1 cellular context compared by ENCODE assay signal in the genomic region with DNA sequence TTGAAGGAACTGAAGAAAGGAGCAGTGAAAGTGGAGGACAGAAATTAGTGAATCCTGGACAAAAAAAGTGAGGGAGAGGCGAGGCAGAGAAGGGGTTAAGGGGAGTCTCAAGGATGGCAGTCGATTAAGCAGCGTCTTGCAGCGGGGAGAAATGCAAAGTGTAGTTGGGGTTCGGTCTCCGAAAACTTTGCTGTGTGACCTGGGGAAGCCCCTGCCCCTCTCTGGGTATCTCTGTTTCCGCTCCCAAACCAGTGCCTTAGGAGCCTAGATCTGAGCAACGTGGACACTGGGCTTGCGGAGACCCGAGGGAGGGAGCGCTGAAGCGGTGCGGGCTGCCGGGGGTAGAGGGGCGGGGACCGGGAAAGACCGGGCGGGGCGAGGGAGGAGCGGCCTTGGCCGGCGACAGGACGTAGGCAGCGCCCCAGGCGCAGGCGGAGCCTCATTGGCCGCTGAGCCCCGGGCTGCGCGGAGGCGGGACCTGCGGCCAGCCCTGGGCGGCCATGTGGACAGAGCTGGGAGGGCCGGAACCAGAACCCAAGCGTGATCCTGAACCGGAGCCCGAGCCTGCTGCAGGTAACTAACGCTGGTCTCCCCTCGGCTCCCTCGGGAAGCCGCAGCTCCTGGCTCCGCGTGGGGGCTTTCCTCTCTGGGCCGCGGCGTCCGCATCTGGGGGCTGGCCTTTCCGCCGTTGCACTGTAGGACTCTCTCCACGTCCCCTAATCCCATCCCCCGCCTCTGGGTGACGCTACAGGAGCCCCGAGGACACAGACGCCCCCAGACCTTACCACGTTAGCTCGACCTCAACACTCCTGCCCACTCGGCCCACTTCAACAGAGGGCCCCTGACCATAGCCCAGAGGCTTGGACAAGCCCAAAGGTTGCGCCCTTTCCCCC.
TF ChIP-seq lines count a peak whose summit lies in the region.

A gene (plus strand): TSS at position 468 of the 893 bp plus-strand sequence. CDS start 3,047 bp downstream, outside the sequence.

TF ChIP-seq in HepG2, 621 proteins besides CTCF, POLR2A, EP300 and RAD21 (continued from another document and continues in another):
- TF ChIP-seq, protein P1, sequence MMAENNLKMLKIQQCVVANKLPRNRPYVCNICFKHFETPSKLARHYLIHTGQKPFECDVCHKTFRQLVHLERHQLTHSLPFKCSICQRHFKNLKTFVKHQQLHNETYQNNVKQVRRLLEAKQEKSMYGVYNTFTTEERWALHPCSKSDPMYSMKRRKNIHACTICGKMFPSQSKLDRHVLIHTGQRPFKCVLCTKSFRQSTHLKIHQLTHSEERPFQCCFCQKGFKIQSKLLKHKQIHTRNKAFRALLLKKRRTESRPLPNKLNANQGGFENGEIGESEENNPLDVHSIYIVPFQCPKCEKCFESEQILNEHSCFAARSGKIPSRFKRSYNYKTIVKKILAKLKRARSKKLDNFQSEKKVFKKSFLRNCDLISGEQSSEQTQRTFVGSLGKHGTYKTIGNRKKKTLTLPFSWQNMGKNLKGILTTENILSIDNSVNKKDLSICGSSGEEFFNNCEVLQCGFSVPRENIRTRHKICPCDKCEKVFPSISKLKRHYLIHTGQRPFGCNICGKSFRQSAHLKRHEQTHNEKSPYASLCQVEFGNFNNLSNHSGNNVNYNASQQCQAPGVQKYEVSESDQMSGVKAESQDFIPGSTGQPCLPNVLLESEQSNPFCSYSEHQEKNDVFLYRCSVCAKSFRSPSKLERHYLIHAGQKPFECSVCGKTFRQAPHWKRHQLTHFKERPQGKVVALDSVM (CRISPR knock-in tag; IDR thresholded peaks at IDR 0.05): peak; percentile 51
- no peak for TF ChIP-seq ZNF180 (CRISPR knock-in tag; IDR thresholded peaks at IDR 0.05; ENCODE audit: borderline replicate concordance, low read depth)
- TF ChIP-seq, protein P2, sequence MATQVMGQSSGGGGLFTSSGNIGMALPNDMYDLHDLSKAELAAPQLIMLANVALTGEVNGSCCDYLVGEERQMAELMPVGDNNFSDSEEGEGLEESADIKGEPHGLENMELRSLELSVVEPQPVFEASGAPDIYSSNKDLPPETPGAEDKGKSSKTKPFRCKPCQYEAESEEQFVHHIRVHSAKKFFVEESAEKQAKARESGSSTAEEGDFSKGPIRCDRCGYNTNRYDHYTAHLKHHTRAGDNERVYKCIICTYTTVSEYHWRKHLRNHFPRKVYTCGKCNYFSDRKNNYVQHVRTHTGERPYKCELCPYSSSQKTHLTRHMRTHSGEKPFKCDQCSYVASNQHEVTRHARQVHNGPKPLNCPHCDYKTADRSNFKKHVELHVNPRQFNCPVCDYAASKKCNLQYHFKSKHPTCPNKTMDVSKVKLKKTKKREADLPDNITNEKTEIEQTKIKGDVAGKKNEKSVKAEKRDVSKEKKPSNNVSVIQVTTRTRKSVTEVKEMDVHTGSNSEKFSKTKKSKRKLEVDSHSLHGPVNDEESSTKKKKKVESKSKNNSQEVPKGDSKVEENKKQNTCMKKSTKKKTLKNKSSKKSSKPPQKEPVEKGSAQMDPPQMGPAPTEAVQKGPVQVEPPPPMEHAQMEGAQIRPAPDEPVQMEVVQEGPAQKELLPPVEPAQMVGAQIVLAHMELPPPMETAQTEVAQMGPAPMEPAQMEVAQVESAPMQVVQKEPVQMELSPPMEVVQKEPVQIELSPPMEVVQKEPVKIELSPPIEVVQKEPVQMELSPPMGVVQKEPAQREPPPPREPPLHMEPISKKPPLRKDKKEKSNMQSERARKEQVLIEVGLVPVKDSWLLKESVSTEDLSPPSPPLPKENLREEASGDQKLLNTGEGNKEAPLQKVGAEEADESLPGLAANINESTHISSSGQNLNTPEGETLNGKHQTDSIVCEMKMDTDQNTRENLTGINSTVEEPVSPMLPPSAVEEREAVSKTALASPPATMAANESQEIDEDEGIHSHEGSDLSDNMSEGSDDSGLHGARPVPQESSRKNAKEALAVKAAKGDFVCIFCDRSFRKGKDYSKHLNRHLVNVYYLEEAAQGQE (IDR thresholded peaks at IDR 0.05; ENCODE audit: borderline replicate concordance in 1 of 2, low read depth in 1 of 2, low read length in 2 of 2): no peak
- TF ChIP-seq ATM (IDR thresholded peaks at IDR 0.05; ENCODE audit: borderline replicate concordance): no peak
- TF ChIP-seq HDAC2 (CRISPR knock-in tag; IDR thresholded peaks at IDR 0.05): peak; percentile 64
- TF ChIP-seq, protein P3, sequence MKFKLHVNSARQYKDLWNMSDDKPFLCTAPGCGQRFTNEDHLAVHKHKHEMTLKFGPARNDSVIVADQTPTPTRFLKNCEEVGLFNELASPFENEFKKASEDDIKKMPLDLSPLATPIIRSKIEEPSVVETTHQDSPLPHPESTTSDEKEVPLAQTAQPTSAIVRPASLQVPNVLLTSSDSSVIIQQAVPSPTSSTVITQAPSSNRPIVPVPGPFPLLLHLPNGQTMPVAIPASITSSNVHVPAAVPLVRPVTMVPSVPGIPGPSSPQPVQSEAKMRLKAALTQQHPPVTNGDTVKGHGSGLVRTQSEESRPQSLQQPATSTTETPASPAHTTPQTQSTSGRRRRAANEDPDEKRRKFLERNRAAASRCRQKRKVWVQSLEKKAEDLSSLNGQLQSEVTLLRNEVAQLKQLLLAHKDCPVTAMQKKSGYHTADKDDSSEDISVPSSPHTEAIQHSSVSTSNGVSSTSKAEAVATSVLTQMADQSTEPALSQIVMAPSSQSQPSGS (CRISPR knock-in tag; IDR thresholded peaks at IDR 0.05): no peak
- 0 out of 2 replicates have a peak, but pooled peaks have one; percentile 42 for TF ChIP-seq ZNF724P (CRISPR knock-in tag; IDR thresholded peaks at IDR 0.05; ENCODE audit: borderline replicate concordance)
- peak; percentile 81 for TF ChIP-seq ZBTB38 (CRISPR knock-in tag; IDR thresholded peaks at IDR 0.05)
- TF ChIP-seq, protein P4, sequence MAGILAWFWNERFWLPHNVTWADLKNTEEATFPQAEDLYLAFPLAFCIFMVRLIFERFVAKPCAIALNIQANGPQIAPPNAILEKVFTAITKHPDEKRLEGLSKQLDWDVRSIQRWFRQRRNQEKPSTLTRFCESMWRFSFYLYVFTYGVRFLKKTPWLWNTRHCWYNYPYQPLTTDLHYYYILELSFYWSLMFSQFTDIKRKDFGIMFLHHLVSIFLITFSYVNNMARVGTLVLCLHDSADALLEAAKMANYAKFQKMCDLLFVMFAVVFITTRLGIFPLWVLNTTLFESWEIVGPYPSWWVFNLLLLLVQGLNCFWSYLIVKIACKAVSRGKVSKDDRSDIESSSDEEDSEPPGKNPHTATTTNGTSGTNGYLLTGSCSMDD (CRISPR knock-in tag; IDR thresholded peaks at IDR 0.05): no peak
- TF ChIP-seq ZFP62 (CRISPR knock-in tag; IDR thresholded peaks at IDR 0.05): no peak
- TF ChIP-seq RFX1 (IDR thresholded peaks at IDR 0.05): no peak
- TF ChIP-seq ZNF335 (CRISPR knock-in tag; IDR thresholded peaks at IDR 0.05): no peak
- TF ChIP-seq NFIB (CRISPR knock-in tag; IDR thresholded peaks at IDR 0.05; ENCODE audit: borderline replicate concordance): no peak
- no peak for TF ChIP-seq DPF2 (CRISPR knock-in tag; IDR thresholded peaks at IDR 0.05; ENCODE audit: borderline replicate concordance, low read depth)
- TF ChIP-seq RBAK (CRISPR knock-in tag; IDR thresholded peaks at IDR 0.05): no peak
- no peak for TF ChIP-seq FOXP1 (IDR thresholded peaks at IDR 0.05)
- no peak for TF ChIP-seq FOXP1 (CRISPR knock-in tag; IDR thresholded peaks at IDR 0.05)
- TF ChIP-seq, protein P5, sequence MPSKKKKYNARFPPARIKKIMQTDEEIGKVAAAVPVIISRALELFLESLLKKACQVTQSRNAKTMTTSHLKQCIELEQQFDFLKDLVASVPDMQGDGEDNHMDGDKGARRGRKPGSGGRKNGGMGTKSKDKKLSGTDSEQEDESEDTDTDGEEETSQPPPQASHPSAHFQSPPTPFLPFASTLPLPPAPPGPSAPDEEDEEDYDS (CRISPR knock-in tag; IDR thresholded peaks at IDR 0.05): peak; percentile 74
- TF ChIP-seq ZNF20 (CRISPR knock-in tag; IDR thresholded peaks at IDR 0.05): no peak
- TF ChIP-seq CREM (IDR thresholded peaks at IDR 0.05): no peak; the same call in 1 of the 2 replicates
- TF ChIP-seq CREM (CRISPR knock-in tag; IDR thresholded peaks at IDR 0.05): no peak
- TF ChIP-seq, protein P6, sequence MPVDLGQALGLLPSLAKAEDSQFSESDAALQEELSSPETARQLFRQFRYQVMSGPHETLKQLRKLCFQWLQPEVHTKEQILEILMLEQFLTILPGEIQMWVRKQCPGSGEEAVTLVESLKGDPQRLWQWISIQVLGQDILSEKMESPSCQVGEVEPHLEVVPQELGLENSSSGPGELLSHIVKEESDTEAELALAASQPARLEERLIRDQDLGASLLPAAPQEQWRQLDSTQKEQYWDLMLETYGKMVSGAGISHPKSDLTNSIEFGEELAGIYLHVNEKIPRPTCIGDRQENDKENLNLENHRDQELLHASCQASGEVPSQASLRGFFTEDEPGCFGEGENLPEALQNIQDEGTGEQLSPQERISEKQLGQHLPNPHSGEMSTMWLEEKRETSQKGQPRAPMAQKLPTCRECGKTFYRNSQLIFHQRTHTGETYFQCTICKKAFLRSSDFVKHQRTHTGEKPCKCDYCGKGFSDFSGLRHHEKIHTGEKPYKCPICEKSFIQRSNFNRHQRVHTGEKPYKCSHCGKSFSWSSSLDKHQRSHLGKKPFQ (CRISPR knock-in tag; IDR thresholded peaks at IDR 0.05; ENCODE audit: insufficient replicate concordance): peak; percentile 17
- no peak for TF ChIP-seq THYN1 (CRISPR knock-in tag; IDR thresholded peaks at IDR 0.05; ENCODE audit: borderline replicate concordance, low read depth)
- TF ChIP-seq MED1 (CRISPR knock-in tag; IDR thresholded peaks at IDR 0.05): peak; percentile 74
- TF ChIP-seq PITX1 (CRISPR knock-in tag; IDR thresholded peaks at IDR 0.05): peak; percentile 70
- no peak for TF ChIP-seq MBNL3 (CRISPR knock-in tag; conservative IDR thresholded peaks at IDR 0.05)
- TF ChIP-seq ZNF577 (CRISPR knock-in tag; IDR thresholded peaks at IDR 0.05; ENCODE audit: borderline replicate concordance, low read depth): no peak
- TF ChIP-seq ZNF501 (CRISPR knock-in tag; IDR thresholded peaks at IDR 0.05): peak; percentile 80
- TF ChIP-seq ZNF550 (CRISPR knock-in tag; IDR thresholded peaks at IDR 0.05; ENCODE audit: borderline replicate concordance): no peak
- TF ChIP-seq SMYD3 (CRISPR knock-in tag; IDR thresholded peaks at IDR 0.05): 0 out of 2 replicates have a peak, but pooled peaks have one; percentile 50
- no peak for TF ChIP-seq CBX2 (IDR thresholded peaks at IDR 0.05; ENCODE audit: low read depth, low read length)
- no peak for TF ChIP-seq CBX2 (CRISPR knock-in tag; IDR thresholded peaks at IDR 0.05; ENCODE audit: low read depth)
- TF ChIP-seq SP2 (CRISPR knock-in tag; IDR thresholded peaks at IDR 0.05): peak; percentile 75
- TF ChIP-seq ZNF83 (CRISPR knock-in tag; IDR thresholded peaks at IDR 0.05; ENCODE audit: borderline replicate concordance): no peak
- TF ChIP-seq, protein P7, sequence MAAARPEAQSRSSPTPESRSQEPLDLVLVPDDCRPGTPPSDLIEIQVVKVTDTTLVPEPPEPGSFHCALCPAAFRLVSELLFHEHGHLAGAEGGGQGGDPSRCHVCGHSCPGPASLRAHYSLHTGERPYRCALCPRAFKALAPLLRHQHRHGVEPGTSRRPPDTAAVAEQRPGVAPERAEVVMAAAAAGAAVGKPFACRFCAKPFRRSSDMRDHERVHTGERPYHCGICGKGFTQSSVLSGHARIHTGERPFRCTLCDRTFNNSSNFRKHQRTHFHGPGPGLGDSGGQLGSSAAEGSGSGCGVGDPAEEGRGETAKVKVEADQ (CRISPR knock-in tag; IDR thresholded peaks at IDR 0.05; ENCODE audit: borderline replicate concordance): no peak; the same call in 1 of the 2 replicates
- TF ChIP-seq, protein P8, sequence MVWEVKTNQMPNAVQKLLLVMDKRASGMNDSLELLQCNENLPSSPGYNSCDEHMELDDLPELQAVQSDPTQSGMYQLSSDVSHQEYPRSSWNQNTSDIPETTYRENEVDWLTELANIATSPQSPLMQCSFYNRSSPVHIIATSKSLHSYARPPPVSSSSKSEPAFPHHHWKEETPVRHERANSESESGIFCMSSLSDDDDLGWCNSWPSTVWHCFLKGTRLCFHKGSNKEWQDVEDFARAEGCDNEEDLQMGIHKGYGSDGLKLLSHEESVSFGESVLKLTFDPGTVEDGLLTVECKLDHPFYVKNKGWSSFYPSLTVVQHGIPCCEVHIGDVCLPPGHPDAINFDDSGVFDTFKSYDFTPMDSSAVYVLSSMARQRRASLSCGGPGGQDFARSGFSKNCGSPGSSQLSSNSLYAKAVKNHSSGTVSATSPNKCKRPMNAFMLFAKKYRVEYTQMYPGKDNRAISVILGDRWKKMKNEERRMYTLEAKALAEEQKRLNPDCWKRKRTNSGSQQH (CRISPR knock-in tag; IDR thresholded peaks at IDR 0.05; ENCODE audit: low read depth): no peak
- TF ChIP-seq ZNF260 (CRISPR knock-in tag; IDR thresholded peaks at IDR 0.05; ENCODE audit: borderline replicate concordance, low read depth): no peak
- TF ChIP-seq EEA1 (CRISPR knock-in tag; IDR thresholded peaks at IDR 0.05; ENCODE audit: borderline replicate concordance): no peak; the same call in 1 of the 2 replicates
- no peak for TF ChIP-seq SP1 (IDR thresholded peaks at IDR 0.05)
- peak; percentile 46 for TF ChIP-seq SP1 (CRISPR knock-in tag; IDR thresholded peaks at IDR 0.05)
- TF ChIP-seq, protein P9, sequence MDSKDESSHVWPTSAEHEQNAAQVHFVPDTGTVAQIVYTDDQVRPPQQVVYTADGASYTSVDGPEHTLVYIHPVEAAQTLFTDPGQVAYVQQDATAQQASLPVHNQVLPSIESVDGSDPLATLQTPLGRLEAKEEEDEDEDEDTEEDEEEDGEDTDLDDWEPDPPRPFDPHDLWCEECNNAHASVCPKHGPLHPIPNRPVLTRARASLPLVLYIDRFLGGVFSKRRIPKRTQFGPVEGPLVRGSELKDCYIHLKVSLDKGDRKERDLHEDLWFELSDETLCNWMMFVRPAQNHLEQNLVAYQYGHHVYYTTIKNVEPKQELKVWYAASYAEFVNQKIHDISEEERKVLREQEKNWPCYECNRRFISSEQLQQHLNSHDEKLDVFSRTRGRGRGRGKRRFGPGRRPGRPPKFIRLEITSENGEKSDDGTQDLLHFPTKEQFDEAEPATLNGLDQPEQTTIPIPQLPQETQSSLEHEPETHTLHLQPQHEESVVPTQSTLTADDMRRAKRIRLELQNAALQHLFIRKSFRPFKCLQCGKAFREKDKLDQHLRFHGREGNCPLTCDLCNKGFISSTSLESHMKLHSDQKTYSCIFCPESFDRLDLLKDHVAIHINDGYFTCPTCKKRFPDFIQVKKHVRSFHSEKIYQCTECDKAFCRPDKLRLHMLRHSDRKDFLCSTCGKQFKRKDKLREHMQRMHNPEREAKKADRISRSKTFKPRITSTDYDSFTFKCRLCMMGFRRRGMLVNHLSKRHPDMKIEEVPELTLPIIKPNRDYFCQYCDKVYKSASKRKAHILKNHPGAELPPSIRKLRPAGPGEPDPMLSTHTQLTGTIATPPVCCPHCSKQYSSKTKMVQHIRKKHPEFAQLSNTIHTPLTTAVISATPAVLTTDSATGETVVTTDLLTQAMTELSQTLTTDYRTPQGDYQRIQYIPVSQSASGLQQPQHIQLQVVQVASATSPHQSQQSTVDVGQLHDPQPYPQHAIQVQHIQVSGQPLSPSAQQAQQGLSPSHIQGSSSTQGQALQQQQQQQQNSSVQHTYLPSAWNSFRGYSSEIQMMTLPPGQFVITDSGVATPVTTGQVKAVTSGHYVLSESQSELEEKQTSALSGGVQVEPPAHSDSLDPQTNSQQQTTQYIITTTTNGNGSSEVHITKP (CRISPR knock-in tag; IDR thresholded peaks at IDR 0.05; ENCODE audit: low read depth): no peak; the same call in 1 of the 2 replicates
- no peak; the same call in 1 of the 2 replicates for TF ChIP-seq MTF2 (CRISPR knock-in tag; IDR thresholded peaks at IDR 0.05; ENCODE audit: borderline replicate concordance)
- peak; percentile 91 for TF ChIP-seq NFKB2 (CRISPR knock-in tag; IDR thresholded peaks at IDR 0.05; ENCODE audit: borderline replicate concordance)
- TF ChIP-seq SP5 (CRISPR knock-in tag; IDR thresholded peaks at IDR 0.05; ENCODE audit: borderline replicate concordance, low read depth): peak; percentile 67
- peak; percentile 75 for TF ChIP-seq BRCA1 (CRISPR knock-in tag; IDR thresholded peaks at IDR 0.05)
- no peak for TF ChIP-seq ZNF792 (CRISPR knock-in tag; IDR thresholded peaks at IDR 0.05)
- no peak for TF ChIP-seq CENPX (CRISPR knock-in tag; IDR thresholded peaks at IDR 0.05)
- TF ChIP-seq ZNF224 (CRISPR knock-in tag; IDR thresholded peaks at IDR 0.05): 0 out of 2 replicates have a peak, but pooled peaks have one; percentile 41
